Comparison of ENCODE assay signal across 13 cellular contexts in the genomic region with DNA sequence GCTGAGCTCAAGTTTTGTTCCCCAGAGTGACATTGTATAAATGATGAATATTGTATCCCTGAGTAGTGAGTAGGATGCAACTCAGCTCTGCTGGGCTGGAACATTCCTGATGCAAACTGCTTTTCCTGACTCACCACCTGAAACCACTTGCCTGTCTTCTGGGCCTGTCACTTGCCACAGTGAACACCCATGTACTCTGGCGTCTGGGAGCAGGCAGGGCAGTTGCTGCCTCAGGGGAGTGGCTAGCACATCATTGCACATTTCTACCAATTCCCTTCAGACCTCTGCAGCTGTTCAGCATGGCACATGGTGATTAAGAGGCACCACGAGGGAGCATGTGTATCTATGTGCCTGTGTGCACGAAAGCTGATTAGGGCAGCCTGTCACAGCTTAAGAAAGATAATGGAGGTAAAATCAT.
DNase-seq lines count a peak whose midpoint lies in the region; ATAC-seq and TF ChIP-seq lines count a peak whose summit lies in the region.
"Had no signal": no experiment of that assay in that cellular context is flagged by ENCODE, and none has a peak within 500 bp of the region (broad histone marks: within the 10 kb centered on the region; RNA-seq: fewer than 3 reads in every experiment).

No MANE protein-coding gene starts in this region.

- ATAC-seq in HG03135 (IDR thresholded peaks at IDR 0.05; ENCODE audit: unreplicated experiment) (no peak), GM18520 (IDR thresholded peaks at IDR 0.05; ENCODE audit: unreplicated experiment) (no peak)
- no peak for ATAC-seq in CD8-positive, alpha-beta T cell
- ATAC-seq: HCT116; natural killer cell treated with Interleukin-12 subunit alpha and Interleukin-12 subunit beta and Interleukin-15 and Interleukin-18, amount 100 ng/mL, for 72 hours had no signal

- H3K27ac Mint-ChIP-seq in type B pancreatic cell, result peak overlapping the region; percentile 42
- no peak overlapping the region for H3K27ac Mint-ChIP-seq in CD8-positive, alpha-beta T cell
- H3K27ac Mint-ChIP-seq: natural killer cell treated with Interleukin-12 subunit alpha and Interleukin-12 subunit beta and Interleukin-15 and Interleukin-18, amount 100 ng/mL, for 72 hours had no signal

- peaks cover 41% of the 10 kb centered on the region for H3K4me1 Mint-ChIP-seq in type B pancreatic cell (ENCODE audit: unreplicated experiment)
- peaks cover 18% of the 10 kb centered on the region for H3K4me1 Mint-ChIP-seq in CD8-positive, alpha-beta T cell (ENCODE audit: low read depth)

- no peak overlapping the region for H3K27ac ChIP-seq in CD8-positive, alpha-beta T cell (ENCODE audit: low read depth, low read length)

- H3K9me3 Mint-ChIP-seq in type B pancreatic cell, result no peaks in the 10 kb centered on the region
- no peaks in the 10 kb centered on the region for H3K9me3 Mint-ChIP-seq in CD8-positive, alpha-beta T cell
- H3K9me3 Mint-ChIP-seq: natural killer cell treated with Interleukin-12 subunit alpha and Interleukin-12 subunit beta and Interleukin-15 and Interleukin-18, amount 100 ng/mL, for 72 hours had no signal

- H3K9me3 ChIP-seq in CD8-positive, alpha-beta T cell (ENCODE audit: low read length), result no peaks in the 10 kb centered on the region

- H3K36me3 ChIP-seq in CD8-positive, alpha-beta T cell (ENCODE audit: insufficient read depth, low read length), result no peaks in the 10 kb centered on the region

- peaks cover 22% of the 10 kb centered on the region for H3K36me3 Mint-ChIP-seq in type B pancreatic cell
- H3K36me3 Mint-ChIP-seq in CD8-positive, alpha-beta T cell, result peaks cover 42% of the 10 kb centered on the region

- DNase-seq in stimulated activated CD4-positive, alpha-beta T cell treated with anti-CD3 and anti-CD28 coated beads, Interleukin-1b, Interleukin-23, amount 100 ng/mL, for 48 hours, result peak; percentile 16
- no peak for DNase-seq in stimulated activated CD4-positive, alpha-beta T cell treated with anti-CD3 and anti-CD28 coated beads, Interleukin-4, amount 100 ng/mL, for 4 hours
- DNase-seq in RKO (ENCODE audit: low spot score) (peak; percentile 65), fibroblast of the aortic adventitia (ENCODE audit: low read depth) (peak; percentile 42), type B pancreatic cell (ENCODE audit: extremely low spot score, unreplicated experiment) (no peak)
- DNase-seq in CD8-positive, alpha-beta T cell, result no peak
- DNase-seq: activated CD4-positive, CD25-positive, alpha-beta regulatory T cell; DMS79 treated with DMSO at 0.1 percent for 48 hours; NCI-H1048 had no signal

- no peaks in the 10 kb centered on the region for H3K27me3 ChIP-seq in CD8-positive, alpha-beta T cell (ENCODE audit: insufficient read depth, low read length)

- POLR2A ChIA-PET in CD8-positive, alpha-beta T cell (lab: Charles Lee), result no interaction called here

- intact Hi-C loops in CD8-positive, alpha-beta T cell (cut with DNase I, micrococcal nuclease), result no loop called here

- CTCF ChIA-PET in CD8-positive, alpha-beta T cell (lab: Charles Lee), result interaction anchor here (2.7 kb wide), 1 partner anchor 101 kb away, joined by 6 read pairs; no protein-coding TSS in a partner anchor

- H3K4me1 ChIP-seq in CD8-positive, alpha-beta T cell (ENCODE audit: insufficient read depth, low read length), result no peaks in the 10 kb centered on the region

- no peak for TF ChIP-seq CTCF in fibroblast of the aortic adventitia (IDR thresholded peaks at IDR 0.05; ENCODE audit: insufficient read depth, low read length)
- no peak for TF ChIP-seq CTCF in type B pancreatic cell (conservative IDR thresholded peaks at IDR 0.05)
- no peak for TF ChIP-seq CTCF in CD8-positive, alpha-beta T cell (IDR thresholded peaks at IDR 0.05)

- H3K27me3 Mint-ChIP-seq in type B pancreatic cell, result no peaks in the 10 kb centered on the region
- no peaks in the 10 kb centered on the region for H3K27me3 Mint-ChIP-seq in CD8-positive, alpha-beta T cell (ENCODE audit: low read depth)
- H3K27me3 Mint-ChIP-seq: natural killer cell treated with Interleukin-12 subunit alpha and Interleukin-12 subunit beta and Interleukin-15 and Interleukin-18, amount 100 ng/mL, for 72 hours had no signal

- no peak overlapping the region for H3K4me3 ChIP-seq in fibroblast of the aortic adventitia (ENCODE audit: low read depth, low read length)
- H3K4me3 ChIP-seq in CD8-positive, alpha-beta T cell (ENCODE audit: low read depth, low read length), result no peak overlapping the region

- H3K4me3 Mint-ChIP-seq in type B pancreatic cell, result no peak overlapping the region
- no peak overlapping the region for H3K4me3 Mint-ChIP-seq in CD8-positive, alpha-beta T cell
- H3K4me3 Mint-ChIP-seq: natural killer cell treated with Interleukin-12 subunit alpha and Interleukin-12 subunit beta and Interleukin-15 and Interleukin-18, amount 100 ng/mL, for 72 hours had no signal

Comparison
In these comparisons a context has a peak if more than half of its experiments do, and no peak if none do; other contexts are left out.
1. DNase-seq: peak in stimulated activated CD4-positive, alpha-beta T cell treated with anti-CD3 and anti-CD28 coated beads, Interleukin-1b, Interleukin-23, amount 100 ng/mL, for 48 hours (single experiment), RKO (single experiment) and fibroblast of the aortic adventitia (single experiment); none in stimulated activated CD4-positive, alpha-beta T cell treated with anti-CD3 and anti-CD28 coated beads, Interleukin-4, amount 100 ng/mL, for 4 hours (0 of 2), type B pancreatic cell (single experiment) and CD8-positive, alpha-beta T cell (0 of 7).